ENCODE assay signal across 11 cellular contexts in genomic region chr12:1544991-1545700, GRCh38. TPM values are rescaled to one million over a fixed set of nuclear protein-coding genes. Genes with fewer than 3 reads are reported as not detected.
DNase-seq lines count a peak whose midpoint lies in the region; ATAC-seq and TF ChIP-seq lines count a peak whose summit lies in the region.
"Had no signal": no experiment of that assay in that cellular context is flagged by ENCODE, and none has a peak within 500 bp of the region (broad histone marks: within the 10 kb centered on the region; RNA-seq: fewer than 3 reads in every experiment).

No MANE protein-coding gene starts in this region.

- H3K4me1 ChIP-seq in heart left ventricle (peaks cover 0 to 12% (median 0%) of the 10 kb centered on the region in 12 donors), OCI-LY3 (ENCODE audit: low read length) (peaks cover 27% of the 10 kb centered on the region), upper lobe of right lung (no peaks in the 10 kb centered on the region)

- H3K9me3 ChIP-seq in heart left ventricle (peaks cover 0 to 9% (median 0%) of the 10 kb centered on the region in 12 donors), OCI-LY3 (ENCODE audit: insufficient read depth, low read length) (no peaks in the 10 kb centered on the region), upper lobe of right lung (no peaks in the 10 kb centered on the region)

- no peak overlapping the region for H3K4me3 ChIP-seq in heart left ventricle
- H3K4me3 ChIP-seq in OCI-LY3 (ENCODE audit: low read length), result no peak overlapping the region
- no peak overlapping the region for H3K4me3 ChIP-seq in upper lobe of right lung

- no peaks in the 10 kb centered on the region; the same call in 1 of the 2 replicates for H4K20me1 ChIP-seq in OCI-LY3 (ENCODE audit: insufficient read depth, low read length)

- H2AFZ ChIP-seq in OCI-LY3 (ENCODE audit: low read depth, low read length), result no peak overlapping the region

- H3K9ac ChIP-seq in OCI-LY3 (ENCODE audit: low read length), result no peak overlapping the region

- peaks cover 38% of the 10 kb centered on the region for H3K79me2 ChIP-seq in OCI-LY3 (ENCODE audit: low read length)

- H3K27me3 ChIP-seq in heart left ventricle (no peaks in the 10 kb centered on the region), OCI-LY3 (ENCODE audit: low read depth, low read length) (no peaks in the 10 kb centered on the region), upper lobe of right lung (no peaks in the 10 kb centered on the region)

- no peak for TF ChIP-seq POLR2A in heart left ventricle (IDR thresholded peaks at IDR 0.05)

- ATAC-seq in Right ventricle myocardium superior (ENCODE audit: poor library complexity) (peak; percentile 64), heart left ventricle (no peak), upper lobe of right lung (peak; percentile 62), GM21515 (IDR thresholded peaks at IDR 0.05; ENCODE audit: unreplicated experiment) (no peak)
- ATAC-seq: T-helper 17 cell had no signal

- H3K4me2 ChIP-seq in OCI-LY3 (ENCODE audit: low read length), result peak overlapping the region; percentile 29; the same call in 1 of the 2 replicates

- intact Hi-C loops in Right ventricle myocardium superior (cut with DNase I) (no loop called here), heart left ventricle (cut with DNase I) (no loop called here), upper lobe of right lung (cut with DNase I) (no loop called here)

- H3K36me3 ChIP-seq in heart left ventricle (no peaks in the 10 kb centered on the region), OCI-LY3 (replicated peaks; ENCODE audit: low read depth, low read length) (no peaks in the 10 kb centered on the region), upper lobe of right lung (no peaks in the 10 kb centered on the region)

- WGBS in heart left ventricle, 4 donors, result 56 to 62% (median 59%) methylated on average over 7 of the region's 7 CpGs

- TF ChIP-seq CTCF in heart left ventricle (IDR thresholded peaks at IDR 0.05) (peak in 5 of 12 donors; percentile 7 to 34 (median 27)), OCI-LY3 (IDR thresholded peaks at IDR 0.05; ENCODE audit: low read depth, low read length) (peak; percentile 48), upper lobe of right lung (IDR thresholded peaks at IDR 0.05) (peak; percentile 27)

- H3K27ac ChIP-seq in heart left ventricle (no peak overlapping the region), OCI-LY3 (ENCODE audit: low read length) (no peak overlapping the region), upper lobe of right lung (no peak overlapping the region)

- DNase-seq in Right ventricle myocardium superior, result peak; percentile 51
- DNase-seq in heart left ventricle, result no peak
- peak; percentile 51 for DNase-seq in fibroblast of gingiva (ENCODE audit: low read depth)
- DNase-seq in upper lobe of right lung, result no peak
- DNase-seq in NCI-H1930 (lab: John Stamatoyannopoulos, UW), result no peak
- no peak for DNase-seq in activated CD4-positive, alpha-beta T cell treated with anti-CD3 and anti-CD28 coated beads, Interleukin-2, amount 50 U/mL, for 48 hours
- DNase-seq: retina; stimulated activated naive CD4-positive, alpha-beta T cell; T-helper 17 cell had no signal

RNA-seq across cellular contexts. Expression of gene FBXL14, which starts 49.2 kb away (rescaled TPM):
- total RNA-seq in Right ventricle myocardium superior, result 7.0 TPM
- total RNA-seq in heart left ventricle, result 10 to 100 TPM in 1 of 9 donors, 1 to 10 TPM in 8; 4.7 to 10.1 (median 8.4) TPM
- 1 to 10 TPM; 1.7 to 9.0 TPM for polyA plus RNA-seq in heart left ventricle
- total RNA-seq in upper lobe of right lung, result 17.3 TPM

Comparison
In these comparisons a context has a peak if more than half of its experiments do, and no peak if none do; other contexts are left out.
1. ATAC-seq: peak in Right ventricle myocardium superior (single experiment) and upper lobe of right lung (single experiment); none in heart left ventricle (0 of 4) and GM21515 (single experiment).
2. DNase-seq: peak in Right ventricle myocardium superior (single experiment) and fibroblast of gingiva (single experiment); none in heart left ventricle (0 of 5), upper lobe of right lung (single experiment), NCI-H1930 (0 of 2) and activated CD4-positive, alpha-beta T cell treated with anti-CD3 and anti-CD28 coated beads, Interleukin-2, amount 50 U/mL, for 48 hours (0 of 2).